1 cellular context compared by ENCODE assay signal in genomic region chr13:39130298-39130697, GRCh38.
A peak's percentile ranks its signal among the peaks of the same experiment; 100 is the strongest.
TF ChIP-seq lines count a peak whose summit lies in the region.

No MANE protein-coding gene starts in this region.

TF ChIP-seq in GM23338, 12 proteins besides CTCF, POLR2A, EP300 and RAD21 (continued from another document):
- TF ChIP-seq ZNF462 (CRISPR knock-in tag; IDR thresholded peaks at IDR 0.05): peak; percentile 86
- no peak for TF ChIP-seq ETS1 (IDR thresholded peaks at IDR 0.05)
